13 cellular contexts compared by ENCODE assay signal in the genomic region with DNA sequence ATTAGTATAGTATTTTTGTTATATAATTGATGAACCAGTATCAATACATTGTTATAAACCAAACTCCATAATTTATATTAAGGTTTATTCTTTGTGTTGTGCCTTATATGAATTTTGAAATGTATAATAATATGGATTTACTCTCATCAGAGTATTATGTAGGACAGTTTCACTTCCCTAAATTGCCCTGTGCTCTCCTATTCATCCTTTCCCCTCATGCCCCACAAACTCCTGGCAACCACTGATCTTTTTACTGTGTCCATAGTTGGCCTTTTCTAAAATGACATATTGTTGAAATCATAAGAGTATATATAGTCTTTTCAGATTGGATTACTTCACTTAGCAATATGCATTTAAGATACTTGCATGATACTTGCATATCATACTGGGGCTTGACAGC.
"Had no signal": no experiment of that assay in that cellular context is flagged by ENCODE, and none has a peak within 500 bp of the region (broad histone marks: within the 10 kb centered on the region; RNA-seq: fewer than 3 reads in every experiment).

No MANE protein-coding gene starts in this region.

- DNase-seq: activated CD4-positive, alpha-beta T cell treated with anti-CD3 and anti-CD28 coated beads, Interleukin-2, amount 10 ng/mL, durations not matched to agents 24 days and 14 days; activated CD8-positive, alpha-beta memory T cell treated with anti-CD3 and anti-CD28 coated beads for 24 hours; activated naive CD4-positive, alpha-beta T cell treated with anti-CD3 and anti-CD28 coated beads for 36 hours; dorsolateral prefrontal cortex; lower lobe of right lung; midbrain; ovary; stimulated activated CD4-positive, alpha-beta T cell treated with anti-CD3 and anti-CD28 coated beads, Interleukin-2, amount 100 ng/mL, for 48 hours had no signal

- FAIRE-seq: astrocyte, urothelium cell line had no signal

- ATAC-seq: activated T-helper 17 cell treated with anti-CD3 and anti-CD28 coated beads, Interleukin-2, amount 50 U/mL, for 72 hours; lower lobe of right lung; WTC11 had no signal

- H3K36me3 ChIP-seq: lower lobe of right lung, neural progenitor cell, ovary had no signal

- H2AFZ ChIP-seq: neural progenitor cell had no signal

- H3K4me1 ChIP-seq: lower lobe of right lung, neural progenitor cell had no signal

- H3K9ac ChIP-seq: neural progenitor cell had no signal

- H3K27me3 ChIP-seq: dorsolateral prefrontal cortex, neural progenitor cell, ovary had no signal

- H3K4me2 ChIP-seq: neural progenitor cell had no signal

- H3K27ac ChIP-seq: dorsolateral prefrontal cortex, lower lobe of right lung, neural progenitor cell, ovary had no signal

- H3K4me3 ChIP-seq: dorsolateral prefrontal cortex, lower lobe of right lung, neural progenitor cell, ovary had no signal

- H3K9me3 ChIP-seq: lower lobe of right lung, ovary had no signal
